ENCODE assay signal across 8 cellular contexts in genomic region chr11:88535916-88536547, GRCh38.
DNase-seq lines count a peak whose midpoint lies in the region; ATAC-seq and TF ChIP-seq lines count a peak whose summit lies in the region.

No MANE protein-coding gene starts in this region.

- BruUV-seq in Panc1 (replicated peaks; lab: Mats Ljungman, UMichigan): no TSS peak

- H3K4me3 ChIP-seq in GM12865 (ENCODE audit: low read depth, low read length) (no peak overlapping the region), Panc1 (ENCODE audit: low read depth in 2 of 2, low read length in 2 of 2) (no peak overlapping the region), hepatocyte (no peak overlapping the region)

- H3K27me3 Mint-ChIP-seq in WTC11 (ENCODE audit: low read depth): no peaks in the 10 kb centered on the region

- CTCF ChIA-PET in Panc1 (lab: Charles Lee): no interaction called here
- CTCF ChIA-PET in HEK293T (lab: Yijun Ruan, JAX): interaction anchor here (0.9 kb wide), 1 partner anchor 51 kb away, joined by 3 read pairs; no protein-coding TSS in a partner anchor
- CTCF ChIA-PET in WTC11 (lab: Charles Lee): interaction anchor here (0.7 to 1.5 kb wide), 3 partner anchors 8 to 520 kb away, joined by 3 to 5 read pairs (median 3); no protein-coding TSS in a partner anchor

- no peak overlapping the region for H3K4me3 Mint-ChIP-seq in WTC11

- WGBS in hepatocyte (ENCODE audit: low lambda C conversion rate, missing lambda C conversion rate): 60% methylated on average over 2 of the region's 2 CpGs

- H3K36me3 ChIP-seq in Panc1 (ENCODE audit: control insufficient read depth, insufficient read depth, low read length) (no peaks in the 10 kb centered on the region), hepatocyte (replicated peaks; ENCODE audit: insufficient read depth, low read depth) (no peaks in the 10 kb centered on the region)

- H3K27me3 ChIP-seq in Panc1 (ENCODE audit: control insufficient read depth, insufficient read depth, low read length) (no peaks in the 10 kb centered on the region), hepatocyte (no peaks in the 10 kb centered on the region)

- DNase-seq in GM12865 (ENCODE audit: low read depth): peak; percentile 50
- DNase-seq in Panc1 (ENCODE audit: low read depth, low spot score): peak; percentile 84
- peak; percentile 17 for DNase-seq in hepatocyte (ENCODE audit: low spot score)
- no peak for DNase-seq in mesenteric fat pad (ENCODE audit: low spot score)
- DNase-seq in HEK293T (ENCODE audit: extremely low spot score): no peak
- no peak for DNase-seq in WTC11 (ENCODE audit: low spot score)
- DNase-seq in activated CD4-positive, CD25-positive, alpha-beta regulatory T cell (lab: John Stamatoyannopoulos, UW): no peak

- POLR2A ChIA-PET in Panc1 (lab: Charles Lee): no interaction called here
- POLR2A ChIA-PET in HEK293T (lab: Yijun Ruan, JAX): no interaction called here
- POLR2A ChIA-PET in WTC11 (lab: Charles Lee): no interaction called here

- no peak overlapping the region for H2AFZ ChIP-seq in hepatocyte

- no peaks in the 10 kb centered on the region for H3K4me1 ChIP-seq in Panc1 (ENCODE audit: control insufficient read depth, insufficient read depth, low read length)
- no peaks in the 10 kb centered on the region for H3K4me1 ChIP-seq in hepatocyte (ENCODE audit: insufficient read depth)

- ATAC-seq in HG02588 (IDR thresholded peaks at IDR 0.05; ENCODE audit: unreplicated experiment) (peak; percentile 88), Panc1 (peak; percentile 92), WTC11 (no peak)

- H3K9me2 ChIP-seq in hepatocyte (replicated peaks; ENCODE audit: insufficient read depth): no peaks in the 10 kb centered on the region

- no peaks in the 10 kb centered on the region for H3K4me1 Mint-ChIP-seq in WTC11

- H3K27ac ChIP-seq in Panc1 (ENCODE audit: low read length) (no peak overlapping the region), hepatocyte (peak overlapping the region; percentile 12)

- H3K36me3 Mint-ChIP-seq in WTC11: no peaks in the 10 kb centered on the region

- 0 out of 2 replicates have a peak, but pooled peaks cover 3% of the 10 kb centered on the region for H3K9me3 Mint-ChIP-seq in WTC11

- intact Hi-C loops in Panc1 (cut with micrococcal nuclease; ENCODE audit: unreplicated experiment): loop anchor here (5.0 kb wide), 1 partner anchor 199 kb away; the partner anchor contains the start of gene CTSC

- H4K20me1 ChIP-seq in hepatocyte (ENCODE audit: insufficient read depth, poor library complexity, severe bottlenecking): no peaks in the 10 kb centered on the region

- H3K9me3 ChIP-seq in Panc1 (ENCODE audit: control insufficient read depth, insufficient read depth, low read depth, low read length) (peaks cover 20% of the 10 kb centered on the region; the same call in 1 of the 2 replicates), hepatocyte (ENCODE audit: low read depth) (no peaks in the 10 kb centered on the region)

- no peak overlapping the region for H3K27ac Mint-ChIP-seq in WTC11

- in situ Hi-C loops in Panc1 (cut with HindIII; ENCODE audit: low pct_unique_long_range_greater_than_20kb, low sequenced_read_pairs): no loop called here

- no peaks in the 10 kb centered on the region for H3K79me2 ChIP-seq in hepatocyte

- H3K4me2 ChIP-seq in hepatocyte: no peak overlapping the region

- TF ChIP-seq CTCF in GM12865 (IDR thresholded peaks at IDR 0.05; ENCODE audit: insufficient read depth, low read depth, low read length, missing control alignments): no peak
- TF ChIP-seq CTCF in Panc1 (IDR thresholded peaks at IDR 0.05): no peak
- no peak for TF ChIP-seq CTCF in hepatocyte (IDR thresholded peaks at IDR 0.05; ENCODE audit: poor library complexity)
- TF ChIP-seq CTCF in WTC11 (IDR thresholded peaks at IDR 0.05): no peak

TF ChIP-seq in HEK293T, 16 proteins besides CTCF, POLR2A, EP300 and RAD21:
- TF ChIP-seq TARDBP (IDR thresholded peaks at IDR 0.05): no peak

TF ChIP-seq in WTC11, 78 proteins besides CTCF, POLR2A, EP300 and RAD21 (continues in another document):
- TF ChIP-seq NR1H2 (CRISPR knock-in tag; IDR thresholded peaks at IDR 0.05): no peak
- TF ChIP-seq ZNF425 (CRISPR knock-in tag; conservative IDR thresholded peaks at IDR 0.05): no peak
- no peak for TF ChIP-seq ZNF219 (CRISPR knock-in tag; IDR thresholded peaks at IDR 0.05; ENCODE audit: borderline replicate concordance)
- no peak for TF ChIP-seq ATF2 (CRISPR knock-in tag; IDR thresholded peaks at IDR 0.05; ENCODE audit: borderline replicate concordance, low read depth)
- no peak for TF ChIP-seq CREB1 (CRISPR knock-in tag; IDR thresholded peaks at IDR 0.05)
- no peak for TF ChIP-seq ZNF232 (CRISPR knock-in tag; IDR thresholded peaks at IDR 0.05)
- no peak for TF ChIP-seq ZNF121 (CRISPR knock-in tag; IDR thresholded peaks at IDR 0.05)
- no peak for TF ChIP-seq AFF4 (CRISPR knock-in tag; IDR thresholded peaks at IDR 0.05; ENCODE audit: borderline replicate concordance)
- no peak for TF ChIP-seq FOXP4 (CRISPR knock-in tag; IDR thresholded peaks at IDR 0.05)
- TF ChIP-seq FOXK1 (CRISPR knock-in tag; IDR thresholded peaks at IDR 0.05): no peak
- TF ChIP-seq EMX1 (CRISPR knock-in tag; IDR thresholded peaks at IDR 0.05): no peak

Comparison
In these comparisons a context has a peak if more than half of its experiments do, and no peak if none do; other contexts are left out.
1. DNase-seq: peak in GM12865 (single experiment), Panc1 (single experiment) and hepatocyte (single experiment); none in mesenteric fat pad (single experiment), HEK293T (single experiment), WTC11 (single experiment) and activated CD4-positive, CD25-positive, alpha-beta regulatory T cell (0 of 4).